22 cellular contexts compared by ENCODE assay signal in genomic region chr3:7015683-7016440, GRCh38.
DNase-seq lines count a peak whose midpoint lies in the region; FAIRE-seq and TF ChIP-seq lines count a peak whose summit lies in the region.
"Had no signal": no experiment of that assay in that cellular context is flagged by ENCODE, and none has a peak within 500 bp of the region (broad histone marks: within the 10 kb centered on the region; RNA-seq: fewer than 3 reads in every experiment).

No MANE protein-coding gene starts in this region.

- TF ChIP-seq POLR2A in Peyer's patch (IDR thresholded peaks at IDR 0.05): no peak

- H3K36me3 Mint-ChIP-seq in astrocyte (ENCODE audit: low read depth, unreplicated experiment) (no peaks in the 10 kb centered on the region), neural progenitor cell (no peaks in the 10 kb centered on the region)
- H3K36me3 Mint-ChIP-seq: CD4-positive, CD25-positive, alpha-beta regulatory T cell had no signal

- H2AFZ ChIP-seq in astrocyte (ENCODE audit: low read depth, low read length) (no peak overlapping the region), neural progenitor cell (replicated peaks) (no peak overlapping the region)

- H4K20me1 ChIP-seq in astrocyte (ENCODE audit: insufficient read depth, low read length) (no peaks in the 10 kb centered on the region), neural progenitor cell (ENCODE audit: low read depth) (no peaks in the 10 kb centered on the region)

- H3K27me3 Mint-ChIP-seq in astrocyte (ENCODE audit: low read depth, unreplicated experiment): no peaks in the 10 kb centered on the region
- no peaks in the 10 kb centered on the region for H3K27me3 Mint-ChIP-seq in neural progenitor cell (ENCODE audit: insufficient read depth, low read depth)
- H3K27me3 Mint-ChIP-seq: CD4-positive, CD25-positive, alpha-beta regulatory T cell had no signal

- TF ChIP-seq CTCF in astrocyte (IDR thresholded peaks at IDR 0.05; ENCODE audit: insufficient read depth, low read depth, low read length): no peak
- no peak for TF ChIP-seq CTCF in epithelial cell of proximal tubule (conservative IDR thresholded peaks at IDR 0.05; ENCODE audit: low read depth, low read length)
- no peak for TF ChIP-seq CTCF in neural progenitor cell (IDR thresholded peaks at IDR 0.05)
- TF ChIP-seq CTCF in Peyer's patch (IDR thresholded peaks at IDR 0.05): no peak

- peaks cover 34% of the 10 kb centered on the region for H3F3A ChIP-seq in neural progenitor cell (ENCODE audit: low read depth)

- H3K27ac Mint-ChIP-seq in astrocyte (ENCODE audit: unreplicated experiment) (no peak overlapping the region), neural progenitor cell (no peak overlapping the region)
- H3K27ac Mint-ChIP-seq: CD4-positive, CD25-positive, alpha-beta regulatory T cell; HFFc6 had no signal

- no peak overlapping the region for H3K4me3 Mint-ChIP-seq in astrocyte (ENCODE audit: unreplicated experiment)
- H3K4me3 Mint-ChIP-seq in neural progenitor cell: no peak overlapping the region
- H3K4me3 Mint-ChIP-seq: CD4-positive, CD25-positive, alpha-beta regulatory T cell; HFFc6 had no signal

- H3K9me3 ChIP-seq in HUES64 (ENCODE audit: insufficient read depth, low read depth, low read length) (no peaks in the 10 kb centered on the region), astrocyte (ENCODE audit: insufficient read depth, low read depth, low read length) (no peaks in the 10 kb centered on the region), neural progenitor cell (ENCODE audit: low read depth) (no peaks in the 10 kb centered on the region), Peyer's patch (no peaks in the 10 kb centered on the region)
- H3K9me3 ChIP-seq: SK-N-SH had no signal

- WGBS in HUES64: 77% methylated on average over 5 of the region's 5 CpGs

- H3K27me3 ChIP-seq in HUES64 (ENCODE audit: insufficient read depth, low read length): no peaks in the 10 kb centered on the region
- no peaks in the 10 kb centered on the region for H3K27me3 ChIP-seq in astrocyte (ENCODE audit: insufficient read depth, low read length)
- H3K27me3 ChIP-seq in neural progenitor cell: no peaks in the 10 kb centered on the region
- no peaks in the 10 kb centered on the region for H3K27me3 ChIP-seq in Peyer's patch

- peak; percentile 71 for DNase-seq in astrocyte (ENCODE audit: low read depth)
- DNase-seq in epithelial cell of proximal tubule (ENCODE audit: low read depth): peak; percentile 49
- DNase-seq in neural progenitor cell (ENCODE audit: low spot score): peak; percentile 69
- DNase-seq in Peyer's patch: no peak
- no peak for DNase-seq in stimulated activated CD4-positive, alpha-beta T cell treated with anti-CD3 and anti-CD28 coated beads, Interleukin-15, amount 100 ng/mL, for 24 hours
- no peak for DNase-seq in substantia nigra (lab: John Stamatoyannopoulos, UW)
- DNase-seq: ACHN; Calu3; CD4-positive, CD25-positive, alpha-beta regulatory T cell; DMS79 treated with DMSO at 0.1 percent for 48 hours; GOT3; HFFc6; KG1; NCI-H1436; NCI-H2029; NCI-H82; Right ventricle myocardium superior; SK-N-SH had no signal

- FAIRE-seq in astrocyte (lab: Jason Lieb, UNC): no peak
- FAIRE-seq: G401.6, HepG2, RCC 7860 had no signal

- H3K36me3 ChIP-seq in HUES64 (ENCODE audit: insufficient read depth, low read length) (no peaks in the 10 kb centered on the region), astrocyte (ENCODE audit: insufficient read depth, low read length) (no peaks in the 10 kb centered on the region), neural progenitor cell (no peaks in the 10 kb centered on the region), Peyer's patch (no peaks in the 10 kb centered on the region)

- no peak overlapping the region; the same call in 1 of the 2 replicates for H3K9ac ChIP-seq in HUES64 (ENCODE audit: low read depth, low read length)
- no peak overlapping the region for H3K9ac ChIP-seq in astrocyte (ENCODE audit: low read length)
- no peak overlapping the region for H3K9ac ChIP-seq in neural progenitor cell
- H3K9ac ChIP-seq: SK-N-SH had no signal

- H3K4me1 Mint-ChIP-seq in astrocyte (ENCODE audit: low read depth, unreplicated experiment) (no peaks in the 10 kb centered on the region), neural progenitor cell (no peaks in the 10 kb centered on the region)
- H3K4me1 Mint-ChIP-seq: CD4-positive, CD25-positive, alpha-beta regulatory T cell had no signal

- peaks cover 28% of the 10 kb centered on the region for H3K4me1 ChIP-seq in HUES64 (ENCODE audit: insufficient read depth, low read length)
- no peaks in the 10 kb centered on the region for H3K4me1 ChIP-seq in astrocyte (ENCODE audit: insufficient read depth, low read length)
- peaks cover 33% of the 10 kb centered on the region for H3K4me1 ChIP-seq in neural progenitor cell
- H3K4me1 ChIP-seq in Peyer's patch: no peaks in the 10 kb centered on the region

- H3K4me3 ChIP-seq in HUES64 (ENCODE audit: low read length) (no peak overlapping the region), astrocyte (ENCODE audit: insufficient read depth, low read depth, low read length) (no peak overlapping the region), epithelial cell of proximal tubule (ENCODE audit: low read depth, low read length) (no peak overlapping the region), neural progenitor cell (no peak overlapping the region), Peyer's patch (no peak overlapping the region)

- no peak overlapping the region for H3K4me2 ChIP-seq in astrocyte (ENCODE audit: low read length)
- no peak overlapping the region for H3K4me2 ChIP-seq in neural progenitor cell
- H3K4me2 ChIP-seq: SK-N-SH had no signal

- peaks cover 6% of the 10 kb centered on the region for H3K9me3 Mint-ChIP-seq in astrocyte (ENCODE audit: unreplicated experiment)
- H3K9me3 Mint-ChIP-seq in neural progenitor cell: peaks cover 6% of the 10 kb centered on the region

- H3K27ac ChIP-seq in HUES64 (ENCODE audit: low read depth, low read length) (peak overlapping the region; percentile 5; the same call in 1 of the 2 replicates), astrocyte (ENCODE audit: low read depth, low read length) (no peak overlapping the region), neural progenitor cell (peak overlapping the region; percentile 84), Peyer's patch (no peak overlapping the region), substantia nigra (ENCODE audit: low read depth, low read length, poor library complexity, severe bottlenecking) (no peak overlapping the region)

- H3K79me2 ChIP-seq in astrocyte (ENCODE audit: insufficient read depth, low read length): no peaks in the 10 kb centered on the region
- H3K79me2 ChIP-seq in neural progenitor cell (ENCODE audit: low read depth): no peaks in the 10 kb centered on the region

Comparison
In these comparisons a context has a peak if more than half of its experiments do, and no peak if none do; other contexts are left out.
1. H3K27ac ChIP-seq: peak in HUES64 (single experiment) and neural progenitor cell (single experiment); none in astrocyte (single experiment), Peyer's patch (0 of 4) and substantia nigra (single experiment).
2. DNase-seq: peak in astrocyte (single experiment), epithelial cell of proximal tubule (single experiment) and neural progenitor cell (single experiment); none in Peyer's patch (0 of 3), stimulated activated CD4-positive, alpha-beta T cell treated with anti-CD3 and anti-CD28 coated beads, Interleukin-15, amount 100 ng/mL, for 24 hours (single experiment) and substantia nigra (0 of 49).